ENCODE assay signal across 8 cellular contexts in the genomic region with DNA sequence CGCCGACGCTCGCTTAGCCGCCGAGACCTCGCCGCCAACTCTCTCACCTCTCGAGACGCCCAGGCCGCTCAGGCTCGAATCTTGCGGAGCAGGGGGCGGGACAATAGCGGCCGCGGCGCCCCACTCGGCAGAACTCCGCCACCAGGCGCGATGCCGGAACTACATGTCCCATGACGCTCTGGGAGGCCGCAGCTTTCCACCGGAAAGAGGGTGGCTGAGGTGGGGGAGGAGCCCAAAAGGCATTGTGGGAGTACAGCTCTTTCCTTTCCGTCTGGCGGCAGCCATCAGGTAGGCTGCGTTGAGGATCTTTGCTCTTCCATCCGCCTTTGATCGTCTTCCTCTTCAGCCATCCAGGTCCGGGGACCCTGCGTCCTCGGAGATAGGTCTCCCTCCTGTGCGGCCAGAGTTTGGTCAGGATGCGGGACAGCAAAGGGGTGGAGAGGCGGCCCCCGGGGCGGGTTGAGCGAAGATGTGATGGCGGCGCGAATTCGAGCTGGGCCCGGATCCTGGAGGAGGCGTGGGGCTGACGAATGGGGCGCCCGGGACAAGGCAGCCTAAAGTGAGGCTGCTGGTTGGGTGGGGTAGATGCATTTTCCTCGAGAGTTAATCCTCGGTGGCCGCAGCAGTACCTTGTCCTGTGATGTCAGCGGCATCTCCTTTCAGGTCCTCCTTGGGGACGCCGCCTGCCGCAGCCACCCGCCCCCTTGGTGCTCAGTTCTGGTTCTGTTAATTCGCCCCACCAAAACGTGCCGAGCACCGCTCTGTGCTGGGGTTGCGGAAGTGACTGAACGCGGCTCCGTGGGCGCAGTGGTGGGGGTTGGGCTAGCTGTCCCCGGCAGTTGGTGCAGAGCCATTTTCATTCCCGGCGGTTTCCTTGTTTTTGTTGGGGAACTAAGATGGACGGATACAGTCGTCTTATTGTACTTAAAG. TPM values are rescaled to one million over a fixed set of nuclear protein-coding genes. Genes with fewer than 3 reads are reported as not detected.
DNase-seq lines count a peak whose midpoint lies in the region; ATAC-seq lines count a peak whose summit lies in the region.

A gene (minus strand): TSS at position 105 of the 930 bp plus-strand sequence. CDS start 6,086 bp downstream, outside the sequence.
A gene (plus strand): TSS at position 247 of the 930 bp plus-strand sequence. CDS start 728 bp downstream, outside the sequence.

- DNase-seq in EH (ENCODE audit: low read depth) (peak; percentile 98), GM23248 (peak; percentile 99), Kasumi-1 (lab: John Stamatoyannopoulos, UW) (peak; percentile 98), RPMI7951 (ENCODE audit: low read depth) (peak; percentile 97), fibroblast of peridontal ligament (ENCODE audit: extremely low read depth) (peak; percentile 95)
- DNase-seq in activated T-helper 2 cell treated with anti-CD3 and anti-CD28 coated beads, Interferon-gamma antibody, Interleukin-2, Interleukin-4, amounts not matched to agents 10 μg/mL and 5 μg/mL and 100 μg/mL, durations not matched to agents 14 hours and 24 hours and 36 hours (ENCODE audit: low spot score) = peak; percentile 95
- peak; percentile 97 for DNase-seq in natural killer cell treated with Interleukin-12 subunit alpha and Interleukin-12 subunit beta and Interleukin-15 and Interleukin-18, amount 100 ng/mL, for 72 hours (ENCODE audit: low spot score)
- peak; percentile 96 for DNase-seq in stimulated activated naive CD8-positive, alpha-beta T cell treated with anti-CD3 and anti-CD28 coated beads, Interleukin-15, Interleukin-2, amounts not matched to agents 100 U/mL and 50 U/mL, for 24 hours

- peaks cover 31% of the 10 kb centered on the region for H3K36me3 ChIP-seq in GM23248 (ENCODE audit: low read depth)

- H3K9me2 ChIP-seq in GM23248 (ENCODE audit: insufficient read depth) = no peaks in the 10 kb centered on the region

- H3K4me1 ChIP-seq in GM23248 (ENCODE audit: insufficient read depth) = peaks cover 32% of the 10 kb centered on the region

- peaks cover 16% of the 10 kb centered on the region for H3K27me3 Mint-ChIP-seq in activated T-helper 2 cell treated with anti-CD3 and anti-CD28 coated beads, Interferon-gamma antibody, Interleukin-2, Interleukin-4, amounts not matched to agents 10 μg/mL and 5 μg/mL and 100 μg/mL, durations not matched to agents 14 hours and 24 hours and 36 hours (ENCODE audit: low read depth)
- H3K27me3 Mint-ChIP-seq in natural killer cell treated with Interleukin-12 subunit alpha and Interleukin-12 subunit beta and Interleukin-15 and Interleukin-18, amount 100 ng/mL, for 72 hours = peaks cover 5 to 7% of the 10 kb centered on the region in 2 donors

- 1% methylated on average over 65 to 71 of the region's 71 CpGs for WGBS in GM23248 (ENCODE audit: low coverage in 1 of 2, low lambda C conversion rate in 2 of 2, missing lambda C conversion rate in 2 of 2), 2 experiments

- H3K36me3 Mint-ChIP-seq in activated T-helper 2 cell treated with anti-CD3 and anti-CD28 coated beads, Interferon-gamma antibody, Interleukin-2, Interleukin-4, amounts not matched to agents 10 μg/mL and 5 μg/mL and 100 μg/mL, durations not matched to agents 14 hours and 24 hours and 36 hours (ENCODE audit: low read depth) = peaks cover 48% of the 10 kb centered on the region
- H3K36me3 Mint-ChIP-seq in natural killer cell treated with Interleukin-12 subunit alpha and Interleukin-12 subunit beta and Interleukin-15 and Interleukin-18, amount 100 ng/mL, for 72 hours = peaks cover 31% of the 10 kb centered on the region

- peaks cover 45% of the 10 kb centered on the region for H3K4me1 Mint-ChIP-seq in activated T-helper 2 cell treated with anti-CD3 and anti-CD28 coated beads, Interferon-gamma antibody, Interleukin-2, Interleukin-4, amounts not matched to agents 10 μg/mL and 5 μg/mL and 100 μg/mL, durations not matched to agents 14 hours and 24 hours and 36 hours (ENCODE audit: low read depth)
- H3K4me1 Mint-ChIP-seq in natural killer cell treated with Interleukin-12 subunit alpha and Interleukin-12 subunit beta and Interleukin-15 and Interleukin-18, amount 100 ng/mL, for 72 hours (ENCODE audit: low read depth in 2 of 2) = peaks cover 30 to 49% of the 10 kb centered on the region in 2 donors

- H3K27ac ChIP-seq in GM23248 = peak within 1 kb of the TSS; percentile 80

- in situ Hi-C loops in GM23248 (cut with MboI) = no loop called here

- H3K27me3 ChIP-seq in GM23248 (replicated peaks; ENCODE audit: insufficient read depth) = no peaks in the 10 kb centered on the region

- no peaks in the 10 kb centered on the region for H3K9me3 ChIP-seq in GM23248 (ENCODE audit: low read depth)

- H2AFZ ChIP-seq in GM23248 = peak within 1 kb of the TSS; percentile 93

- H3K4me2 ChIP-seq in GM23248 (ENCODE audit: unreplicated experiment) = peak within 1 kb of the TSS; percentile 100

- H3K79me2 ChIP-seq in GM23248 (ENCODE audit: insufficient read depth) = peaks cover 71% of the 10 kb centered on the region

- peak within 1 kb of the TSS; percentile 95 for H3K4me3 ChIP-seq in GM23248

- no peaks in the 10 kb centered on the region for H3K9me3 Mint-ChIP-seq in activated T-helper 2 cell treated with anti-CD3 and anti-CD28 coated beads, Interferon-gamma antibody, Interleukin-2, Interleukin-4, amounts not matched to agents 10 μg/mL and 5 μg/mL and 100 μg/mL, durations not matched to agents 14 hours and 24 hours and 36 hours
- H3K9me3 Mint-ChIP-seq in natural killer cell treated with Interleukin-12 subunit alpha and Interleukin-12 subunit beta and Interleukin-15 and Interleukin-18, amount 100 ng/mL, for 72 hours = no peaks in the 10 kb centered on the region

- peak within 1 kb of the TSS; percentile 96 for H3K4me3 Mint-ChIP-seq in activated T-helper 2 cell treated with anti-CD3 and anti-CD28 coated beads, Interferon-gamma antibody, Interleukin-2, Interleukin-4, amounts not matched to agents 10 μg/mL and 5 μg/mL and 100 μg/mL, durations not matched to agents 14 hours and 24 hours and 36 hours (ENCODE audit: low read depth)
- H3K4me3 Mint-ChIP-seq in natural killer cell treated with Interleukin-12 subunit alpha and Interleukin-12 subunit beta and Interleukin-15 and Interleukin-18, amount 100 ng/mL, for 72 hours = peak within 1 kb of the TSS; percentile 98

- ATAC-seq in natural killer cell treated with Interleukin-12 subunit alpha and Interleukin-12 subunit beta and Interleukin-15 and Interleukin-18, amount 100 ng/mL, for 72 hours = peak; percentile 98 to 99
- peak; percentile 98 for ATAC-seq in stimulated activated naive CD8-positive, alpha-beta T cell treated with anti-CD3 and anti-CD28 coated beads, Interleukin-15, Interleukin-2, amounts not matched to agents 100 U/mL and 50 U/mL, for 24 hours

- intact Hi-C loops in activated T-helper 2 cell treated with anti-CD3 and anti-CD28 coated beads, Interferon-gamma antibody, Interleukin-2, Interleukin-4, amounts not matched to agents 10 μg/mL and 5 μg/mL and 100 μg/mL, durations not matched to agents 14 hours and 24 hours and 36 hours (cut with micrococcal nuclease) = loop anchor here (1.0 to 2.0 kb wide), 3 partner anchors 28 to 1748 kb away; a partner anchor contains a TSS

- peak within 1 kb of the TSS; percentile 96 for H3K9ac ChIP-seq in GM23248

- peak within 1 kb of the TSS; percentile 92 for H3K27ac Mint-ChIP-seq in activated T-helper 2 cell treated with anti-CD3 and anti-CD28 coated beads, Interferon-gamma antibody, Interleukin-2, Interleukin-4, amounts not matched to agents 10 μg/mL and 5 μg/mL and 100 μg/mL, durations not matched to agents 14 hours and 24 hours and 36 hours
- H3K27ac Mint-ChIP-seq in natural killer cell treated with Interleukin-12 subunit alpha and Interleukin-12 subunit beta and Interleukin-15 and Interleukin-18, amount 100 ng/mL, for 72 hours = peak within 1 kb of the TSS; percentile 96 to 99

- H4K20me1 ChIP-seq in GM23248 (ENCODE audit: insufficient read depth) = peaks cover 17% of the 10 kb centered on the region

- peaks cover 59% of the 10 kb centered on the region for H3F3A ChIP-seq in GM23248 (ENCODE audit: insufficient read depth)

RNA-seq across cellular contexts. Expression of the first gene that starts in this region (rescaled TPM):
- total RNA-seq in GM23248 (2014; rRNA removed; shearing (Covaris generic)) = 15.0 and 18.5 TPM in 2 replicates
- 17.2 and 18.9 TPM in 2 replicates for polyA plus RNA-seq in GM23248 (2016; fragmentation: Nextera tagmentation; extraction: Ambion mirVana)
- 16.7 and 18.3 TPM in 2 replicates for total RNA-seq in RPMI7951 (2014; rRNA removed; shearing (Covaris generic))
- 2.3 TPM in 2 replicates for total RNA-seq in activated T-helper 2 cell treated with anti-CD3 and anti-CD28 coated beads, Interferon-gamma antibody, Interleukin-2, Interleukin-4, amounts not matched to agents 10 μg/mL and 5 μg/mL and 100 μg/mL, durations not matched to agents 14 hours and 24 hours and 36 hours
- 1 to 10 TPM; 4.9 to 6.7 TPM for total RNA-seq in natural killer cell treated with Interleukin-12 subunit alpha and Interleukin-12 subunit beta and Interleukin-15 and Interleukin-18, amount 100 ng/mL, for 72 hours

RNA-seq across cellular contexts. Expression of the second gene that starts in this region (rescaled TPM):
- 1,523 and 2,236 TPM in 2 replicates for total RNA-seq in GM23248 (2014; rRNA removed; shearing (Covaris generic))
- polyA plus RNA-seq in GM23248 (2016; fragmentation: Nextera tagmentation; extraction: Ambion mirVana) = 1,678 and 1,685 TPM in 2 replicates
- 2,807 and 3,262 TPM in 2 replicates for total RNA-seq in RPMI7951 (2014; rRNA removed; shearing (Covaris generic))
- 1,859 and 1,865 TPM in 2 replicates for total RNA-seq in activated T-helper 2 cell treated with anti-CD3 and anti-CD28 coated beads, Interferon-gamma antibody, Interleukin-2, Interleukin-4, amounts not matched to agents 10 μg/mL and 5 μg/mL and 100 μg/mL, durations not matched to agents 14 hours and 24 hours and 36 hours
- total RNA-seq in natural killer cell treated with Interleukin-12 subunit alpha and Interleukin-12 subunit beta and Interleukin-15 and Interleukin-18, amount 100 ng/mL, for 72 hours = 1,000 to 10,000 TPM; 1,150 to 1,334 TPM

Comparison
In these comparisons a context has a peak if more than half of its experiments do, and no peak if none do; other contexts are left out.
1. Peak in every context shown above with its lines: DNase-seq, ATAC-seq, H3K4me3 ChIP-seq and H3K27ac ChIP-seq.